In genomic region chr7:156783864-156784263, GRCh38 we compare ENCODE assay signal across 19 cellular contexts.
"Had no signal": no experiment of that assay in that cellular context is flagged by ENCODE, and none has a peak within 500 bp of the region (broad histone marks: within the 10 kb centered on the region; RNA-seq: fewer than 3 reads in every experiment).

No MANE protein-coding gene starts in this region.

- H3K4me1 ChIP-seq: ascending aorta, colonic mucosa, testis, upper lobe of left lung had no signal

- H3K27ac Mint-ChIP-seq: activated CD4-positive, alpha-beta memory T cell treated with anti-CD3 and anti-CD28 coated beads, Interleukin-2, amount 10 ng/mL, durations not matched to agents 7 days and 5 days; natural killer cell treated with Interleukin-12 subunit alpha and Interleukin-12 subunit beta and Interleukin-15 and Interleukin-18, amount 100 ng/mL, for 72 hours had no signal

- ATAC-seq: natural killer cell treated with Interleukin-12 subunit alpha and Interleukin-12 subunit beta and Interleukin-15 and Interleukin-18, amount 100 ng/mL, for 72 hours; SK-N-SH treated with all-trans-retinoic acid at 6 μM for 48 hours; stimulated activated naive CD8-positive, alpha-beta T cell treated with anti-CD3 and anti-CD28 coated beads, Interleukin-15, Interleukin-2, amounts not matched to agents 100 U/mL and 50 U/mL, for 24 hours had no signal

- H3K36me3 Mint-ChIP-seq: natural killer cell treated with Interleukin-12 subunit alpha and Interleukin-12 subunit beta and Interleukin-15 and Interleukin-18, amount 100 ng/mL, for 72 hours had no signal

- DNase-seq: activated CD4-positive, alpha-beta memory T cell treated with anti-CD3 and anti-CD28 coated beads, Interleukin-2, amount 10 ng/mL, durations not matched to agents 7 days and 5 days; activated CD4-positive, alpha-beta T cell treated with anti-CD3 and anti-CD28 coated beads for 4 hours; activated T-cell treated with anti-CD3 and anti-CD28 coated beads, Interleukin-2, amount 50 U/mL, for 48 hours; colonic mucosa; effector CD4-positive, alpha-beta T cell; head of caudate nucleus; mesendoderm; posterior cingulate gyrus; retina; stimulated activated CD4-positive, alpha-beta T cell treated with anti-CD3 and anti-CD28 coated beads, Interleukin-15, amount 100 ng/mL, for 24 hours; stimulated activated CD4-positive, alpha-beta T cell treated with anti-CD3 and anti-CD28 coated beads, Interleukin-4, amount 100 ng/mL, for 1 hour; stimulated activated naive CD8-positive, alpha-beta T cell treated with anti-CD3 and anti-CD28 coated beads, Interleukin-15, Interleukin-2, amounts not matched to agents 100 U/mL and 50 U/mL, for 24 hours; testis; upper lobe of left lung had no signal

- H3K27me3 ChIP-seq: ascending aorta, colonic mucosa, testis, upper lobe of left lung had no signal

- H3K9me3 ChIP-seq: ascending aorta, colonic mucosa, testis, upper lobe of left lung had no signal

- H3K27ac ChIP-seq: ascending aorta, colonic mucosa, testis, upper lobe of left lung had no signal

- H3K27me3 Mint-ChIP-seq: activated CD4-positive, alpha-beta memory T cell treated with anti-CD3 and anti-CD28 coated beads, Interleukin-2, amount 10 ng/mL, durations not matched to agents 7 days and 5 days; natural killer cell treated with Interleukin-12 subunit alpha and Interleukin-12 subunit beta and Interleukin-15 and Interleukin-18, amount 100 ng/mL, for 72 hours had no signal

- H3K4me3 ChIP-seq: ascending aorta, colonic mucosa, testis, upper lobe of left lung had no signal

- H3K36me3 ChIP-seq: ascending aorta, colonic mucosa had no signal

- FAIRE-seq: endothelial cell of umbilical vein, frontal cortex had no signal

- H3K9me3 Mint-ChIP-seq: activated CD4-positive, alpha-beta memory T cell treated with anti-CD3 and anti-CD28 coated beads, Interleukin-2, amount 10 ng/mL, durations not matched to agents 7 days and 5 days; natural killer cell treated with Interleukin-12 subunit alpha and Interleukin-12 subunit beta and Interleukin-15 and Interleukin-18, amount 100 ng/mL, for 72 hours had no signal

- H3K4me3 Mint-ChIP-seq: activated CD4-positive, alpha-beta memory T cell treated with anti-CD3 and anti-CD28 coated beads, Interleukin-2, amount 10 ng/mL, durations not matched to agents 7 days and 5 days; natural killer cell treated with Interleukin-12 subunit alpha and Interleukin-12 subunit beta and Interleukin-15 and Interleukin-18, amount 100 ng/mL, for 72 hours had no signal
